ENCODE assay signal across 18 cellular contexts in the genomic region with DNA sequence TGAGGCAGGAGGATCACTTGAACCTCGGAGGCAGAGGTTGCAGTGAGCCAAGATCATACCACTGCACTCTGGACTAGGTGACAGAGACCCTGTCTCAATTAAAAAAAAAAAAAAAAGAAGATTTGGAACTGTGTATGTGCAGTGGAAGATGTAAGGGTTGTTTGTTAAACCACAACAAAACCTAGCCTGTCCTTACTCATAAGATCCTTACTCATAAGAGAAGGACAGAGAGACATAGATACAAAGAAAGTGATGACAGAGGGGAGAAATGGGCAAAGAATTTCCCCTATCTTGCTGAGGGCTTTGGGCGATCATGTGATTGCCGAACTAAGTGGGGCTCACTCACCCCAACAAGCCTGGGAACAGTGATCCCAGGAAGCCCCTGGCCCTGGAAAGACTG. TPM values are rescaled to one million over a fixed set of nuclear protein-coding genes. Genes with fewer than 3 reads are reported as not detected.
A peak's percentile ranks its signal among the peaks of the same experiment; 100 is the strongest.
DNase-seq lines count a peak whose midpoint lies in the region; ATAC-seq and TF ChIP-seq lines count a peak whose summit lies in the region.
"Had no signal": no experiment of that assay in that cellular context is flagged by ENCODE, and none has a peak within 500 bp of the region (broad histone marks: within the 10 kb centered on the region; RNA-seq: fewer than 3 reads in every experiment).

No MANE protein-coding gene starts in this region.

- no peaks in the 10 kb centered on the region for H3K9me3 Mint-ChIP-seq in activated CD4-positive, alpha-beta T cell treated with anti-CD3 and anti-CD28 coated beads, Interleukin-2, amount 10 ng/mL, durations not matched to agents 24 days and 14 days
- no peaks in the 10 kb centered on the region for H3K9me3 Mint-ChIP-seq in natural killer cell treated with Interleukin-12 subunit alpha and Interleukin-12 subunit beta and Interleukin-15 and Interleukin-18, amount 100 ng/mL, for 72 hours
- H3K9me3 Mint-ChIP-seq in natural killer cell: no peaks in the 10 kb centered on the region

- ATAC-seq in natural killer cell treated with Interleukin-12 subunit alpha and Interleukin-12 subunit beta and Interleukin-15 and Interleukin-18, amount 100 ng/mL, for 72 hours: peak; percentile 73 to 75
- ATAC-seq in natural killer cell: no peak
- ATAC-seq: GM12878 had no signal

- intact Hi-C loops in activated CD4-positive, alpha-beta T cell treated with anti-CD3 and anti-CD28 coated beads, Interleukin-2, amount 10 ng/mL, durations not matched to agents 24 days and 14 days (cut with micrococcal nuclease): no loop called here
- intact Hi-C loops in natural killer cell (cut with micrococcal nuclease): no loop called here

- H3K4me3 Mint-ChIP-seq in activated CD4-positive, alpha-beta T cell treated with anti-CD3 and anti-CD28 coated beads, Interleukin-2, amount 10 ng/mL, durations not matched to agents 24 days and 14 days: no peak overlapping the region
- peak overlapping the region; percentile 35 for H3K4me3 Mint-ChIP-seq in natural killer cell treated with Interleukin-12 subunit alpha and Interleukin-12 subunit beta and Interleukin-15 and Interleukin-18, amount 100 ng/mL, for 72 hours
- no peak overlapping the region for H3K4me3 Mint-ChIP-seq in natural killer cell
- H3K4me3 Mint-ChIP-seq: CD14-positive monocyte had no signal

- H3K27me3 Mint-ChIP-seq in activated CD4-positive, alpha-beta T cell treated with anti-CD3 and anti-CD28 coated beads, Interleukin-2, amount 10 ng/mL, durations not matched to agents 24 days and 14 days: no peaks in the 10 kb centered on the region
- no peaks in the 10 kb centered on the region for H3K27me3 Mint-ChIP-seq in natural killer cell treated with Interleukin-12 subunit alpha and Interleukin-12 subunit beta and Interleukin-15 and Interleukin-18, amount 100 ng/mL, for 72 hours
- H3K27me3 Mint-ChIP-seq in natural killer cell (ENCODE audit: low read depth in 2 of 2): no peaks in the 10 kb centered on the region

- peaks cover 36% of the 10 kb centered on the region for H3K4me1 Mint-ChIP-seq in activated CD4-positive, alpha-beta T cell treated with anti-CD3 and anti-CD28 coated beads, Interleukin-2, amount 10 ng/mL, durations not matched to agents 24 days and 14 days
- H3K4me1 Mint-ChIP-seq in natural killer cell treated with Interleukin-12 subunit alpha and Interleukin-12 subunit beta and Interleukin-15 and Interleukin-18, amount 100 ng/mL, for 72 hours (ENCODE audit: low read depth in 2 of 2): peaks cover 23 to 40% of the 10 kb centered on the region in 2 donors
- peaks cover 24 to 25% of the 10 kb centered on the region in 2 donors for H3K4me1 Mint-ChIP-seq in natural killer cell

- DNase-seq in activated CD4-positive, alpha-beta T cell treated with anti-CD3 and anti-CD28 coated beads, Interleukin-2, amount 10 ng/mL, durations not matched to agents 24 days and 14 days: no peak
- no peak for DNase-seq in activated CD4-positive, alpha-beta T cell treated with anti-CD3 and anti-CD28 coated beads, Interleukin-2, amount 50 U/mL, for 1 hour
- no peak for DNase-seq in natural killer cell treated with Interleukin-12 subunit alpha and Interleukin-12 subunit beta and Interleukin-15 and Interleukin-18, amount 100 ng/mL, for 72 hours (ENCODE audit: low spot score)
- DNase-seq in natural killer cell (no peak), activated gamma-delta T cell treated with Interleukin-2 at 50 U/mL for 16 hours (no peak), GDM1 (lab: John Stamatoyannopoulos, UW) (no peak)
- DNase-seq in stimulated activated CD8-positive, alpha-beta memory T cell treated with anti-CD3 and anti-CD28 coated beads, Interleukin-4, amount 100 ng/mL, for 48 hours: peak; percentile 36
- DNase-seq: Caco-2, DMS53, H7, KBM-7, NCI-H1048, NCI-H146, NCI-H2227 treated with DMSO at 0.1 percent for 48 hours, NCI-H526 treated with DMSO at 0.1 percent for 48 hours, OCI-M1 had no signal

- H3K27ac Mint-ChIP-seq in activated CD4-positive, alpha-beta T cell treated with anti-CD3 and anti-CD28 coated beads, Interleukin-2, amount 10 ng/mL, durations not matched to agents 24 days and 14 days: peak overlapping the region; percentile 71
- H3K27ac Mint-ChIP-seq in natural killer cell treated with Interleukin-12 subunit alpha and Interleukin-12 subunit beta and Interleukin-15 and Interleukin-18, amount 100 ng/mL, for 72 hours: peak overlapping the region; percentile 62 to 79
- no peak overlapping the region for H3K27ac Mint-ChIP-seq in natural killer cell

- TF ChIP-seq CTCF in natural killer cell (IDR thresholded peaks at IDR 0.05): no peak

- H3K36me3 Mint-ChIP-seq in activated CD4-positive, alpha-beta T cell treated with anti-CD3 and anti-CD28 coated beads, Interleukin-2, amount 10 ng/mL, durations not matched to agents 24 days and 14 days (ENCODE audit: low read depth): peaks cover 64% of the 10 kb centered on the region
- H3K36me3 Mint-ChIP-seq in natural killer cell treated with Interleukin-12 subunit alpha and Interleukin-12 subunit beta and Interleukin-15 and Interleukin-18, amount 100 ng/mL, for 72 hours: peaks cover 6% of the 10 kb centered on the region
- H3K36me3 Mint-ChIP-seq in natural killer cell: no peaks in the 10 kb centered on the region

RNA-seq across cellular contexts. Expression of a gene that starts 7.9 kb away (rescaled TPM):
- 7.7 and 8.6 TPM in 2 replicates for total RNA-seq in activated CD4-positive, alpha-beta T cell treated with anti-CD3 and anti-CD28 coated beads, Interleukin-2, amount 10 ng/mL, durations not matched to agents 24 days and 14 days
- 10 to 100 TPM in 1 of 2 donors, 1 to 10 TPM in 1; 9.0 to 10.3 TPM for total RNA-seq in natural killer cell treated with Interleukin-12 subunit alpha and Interleukin-12 subunit beta and Interleukin-15 and Interleukin-18, amount 100 ng/mL, for 72 hours
- total RNA-seq in natural killer cell: 10 to 100 TPM in 2 of 3 donors, 1 to 10 TPM in 1; 8.7 to 11.1 (median 11.0) TPM

RNA-seq across cellular contexts. Expression of a gene that starts 8.2 kb away (rescaled TPM):
- total RNA-seq in activated CD4-positive, alpha-beta T cell treated with anti-CD3 and anti-CD28 coated beads, Interleukin-2, amount 10 ng/mL, durations not matched to agents 24 days and 14 days: 32.5 and 33.4 TPM in 2 replicates
- 10 to 100 TPM; 28.7 to 41.7 TPM for total RNA-seq in natural killer cell treated with Interleukin-12 subunit alpha and Interleukin-12 subunit beta and Interleukin-15 and Interleukin-18, amount 100 ng/mL, for 72 hours
- total RNA-seq in natural killer cell: 10 to 100 TPM; 31.8 to 46.7 (median 39.6) TPM

RNA-seq across cellular contexts. Expression of a gene that starts 25.4 kb away (rescaled TPM):
- 8.6 and 9.4 TPM in 2 replicates for total RNA-seq in activated CD4-positive, alpha-beta T cell treated with anti-CD3 and anti-CD28 coated beads, Interleukin-2, amount 10 ng/mL, durations not matched to agents 24 days and 14 days
- 10 to 100 TPM; 10.9 to 16.6 TPM for total RNA-seq in natural killer cell treated with Interleukin-12 subunit alpha and Interleukin-12 subunit beta and Interleukin-15 and Interleukin-18, amount 100 ng/mL, for 72 hours
- 1 to 10 TPM; 5.9 to 9.6 (median 8.2) TPM for total RNA-seq in natural killer cell

RNA-seq across cellular contexts. Expression of a gene that starts 26.2 kb away (rescaled TPM):
- 268 and 273 TPM in 2 replicates for total RNA-seq in activated CD4-positive, alpha-beta T cell treated with anti-CD3 and anti-CD28 coated beads, Interleukin-2, amount 10 ng/mL, durations not matched to agents 24 days and 14 days
- 100 to 1,000 TPM in 1 of 2 donors, 10 to 100 TPM in 1; 95.5 to 191 TPM for total RNA-seq in natural killer cell treated with Interleukin-12 subunit alpha and Interleukin-12 subunit beta and Interleukin-15 and Interleukin-18, amount 100 ng/mL, for 72 hours
- total RNA-seq in natural killer cell: 10 to 100 TPM; 56.2 to 65.9 (median 60.9) TPM

RNA-seq across cellular contexts. Expression of a gene that starts 34.4 kb away (rescaled TPM):
- 18.9 and 24.2 TPM in 2 replicates for total RNA-seq in activated CD4-positive, alpha-beta T cell treated with anti-CD3 and anti-CD28 coated beads, Interleukin-2, amount 10 ng/mL, durations not matched to agents 24 days and 14 days
- total RNA-seq in natural killer cell treated with Interleukin-12 subunit alpha and Interleukin-12 subunit beta and Interleukin-15 and Interleukin-18, amount 100 ng/mL, for 72 hours: 10 to 100 TPM in 1 of 2 donors, 1 to 10 TPM in 1; 6.6 to 13.9 TPM
- 10 to 100 TPM in 2 of 3 donors, 1 to 10 TPM in 1; 9.9 to 19.5 (median 10.2) TPM for total RNA-seq in natural killer cell

Comparison
In these comparisons a context has a peak if more than half of its experiments do, and no peak if none do; other contexts are left out.
1. H3K27ac Mint-ChIP-seq: peak in activated CD4-positive, alpha-beta T cell treated with anti-CD3 and anti-CD28 coated beads, Interleukin-2, amount 10 ng/mL, durations not matched to agents 24 days and 14 days (single experiment) and natural killer cell treated with Interleukin-12 subunit alpha and Interleukin-12 subunit beta and Interleukin-15 and Interleukin-18, amount 100 ng/mL, for 72 hours (2 of 2); none in natural killer cell (0 of 2).
2. ATAC-seq: peak in natural killer cell treated with Interleukin-12 subunit alpha and Interleukin-12 subunit beta and Interleukin-15 and Interleukin-18, amount 100 ng/mL, for 72 hours (2 of 2); none in natural killer cell (0 of 3).